In genomic region chr3:8938021-8938420, GRCh38 we compare ENCODE assay signal across 11 cellular contexts. TPM values are rescaled to one million over a fixed set of nuclear protein-coding genes. Genes with fewer than 3 reads are reported as not detected.
A peak's percentile ranks its signal among the peaks of the same experiment; 100 is the strongest.
DNase-seq lines count a peak whose midpoint lies in the region; TF ChIP-seq lines count a peak whose summit lies in the region.
"Had no signal": no experiment of that assay in that cellular context is flagged by ENCODE, and none has a peak within 500 bp of the region (broad histone marks: within the 10 kb centered on the region; RNA-seq: fewer than 3 reads in every experiment).

No MANE protein-coding gene starts in this region.

- H3K9me3 Mint-ChIP-seq in MCF 10A (ENCODE audit: unreplicated experiment), result peaks cover 6% of the 10 kb centered on the region
- H3K9me3 Mint-ChIP-seq in osteocyte (ENCODE audit: unreplicated experiment), result peaks cover 9% of the 10 kb centered on the region

- no TSS peak for BruUV-seq in MCF 10A (replicated peaks; lab: Mats Ljungman, UMichigan)

- H3K4me3 Mint-ChIP-seq in MCF 10A (ENCODE audit: unreplicated experiment) (no peak overlapping the region), osteocyte (ENCODE audit: unreplicated experiment) (no peak overlapping the region)
- H3K4me3 Mint-ChIP-seq: activated naive CD4-positive, alpha-beta T cell treated with anti-CD3 and anti-CD28 coated beads, Interleukin-2, amount 10 ng/mL, durations not matched to agents 7 days and 5 days; CD4-positive, alpha-beta memory T cell; IgD-negative memory B cell had no signal

- peak; percentile 4 for DNase-seq in NCI-H82 (lab: John Stamatoyannopoulos, UW)
- DNase-seq in NCI-H82 treated with DMSO at 0.1 percent for 48 hours (lab: John Stamatoyannopoulos, UW; ENCODE audit: unreplicated experiment), result no peak
- DNase-seq in Kasumi-1 (lab: John Stamatoyannopoulos, UW), result peak; percentile 68 to 78
- peak; percentile 49 for DNase-seq in MCF 10A (ENCODE audit: unreplicated experiment)
- DNase-seq in osteocyte (ENCODE audit: extremely low spot score, unreplicated experiment), result no peak
- DNase-seq in HK-2 (ENCODE audit: unreplicated experiment), result no peak
- DNase-seq in superior temporal gyrus (ENCODE audit: extremely low spot score), result no peak
- DNase-seq in anterior cingulate cortex (lab: John Stamatoyannopoulos, UW), result no peak
- DNase-seq: activated naive CD4-positive, alpha-beta T cell treated with anti-CD3 and anti-CD28 coated beads, Interleukin-2, amount 10 ng/mL, durations not matched to agents 7 days and 5 days had no signal

- H3K4me1 Mint-ChIP-seq in MCF 10A (ENCODE audit: insufficient read depth, unreplicated experiment) (peaks cover 27% of the 10 kb centered on the region), osteocyte (ENCODE audit: unreplicated experiment) (peaks cover 42% of the 10 kb centered on the region)
- H3K4me1 Mint-ChIP-seq: CD4-positive, alpha-beta memory T cell; IgD-negative memory B cell had no signal

- H3K36me3 Mint-ChIP-seq in MCF 10A (ENCODE audit: insufficient read depth, unreplicated experiment) (peaks cover under 1% of the 10 kb centered on the region), osteocyte (ENCODE audit: unreplicated experiment) (peaks cover 34% of the 10 kb centered on the region)

- CTCF ChIA-PET in MCF 10A (lab: Yijun Ruan, JAX), result interaction anchor here (0.7 to 2.9 kb wide), 6 partner anchors 9 to 243 kb away, joined by 3 to 8 read pairs (median 4); no protein-coding TSS in a partner anchor

- no peaks in the 10 kb centered on the region for H3K27me3 Mint-ChIP-seq in MCF 10A (ENCODE audit: insufficient read depth, unreplicated experiment)
- no peaks in the 10 kb centered on the region for H3K27me3 Mint-ChIP-seq in osteocyte (ENCODE audit: unreplicated experiment)
- H3K27me3 Mint-ChIP-seq: activated naive CD4-positive, alpha-beta T cell treated with anti-CD3 and anti-CD28 coated beads, Interleukin-2, amount 10 ng/mL, durations not matched to agents 7 days and 5 days; CD4-positive, alpha-beta memory T cell; IgD-negative memory B cell had no signal

- H3K27ac Mint-ChIP-seq in MCF 10A (ENCODE audit: low read depth, unreplicated experiment) (peak overlapping the region; percentile 84), osteocyte (ENCODE audit: unreplicated experiment) (peak overlapping the region; percentile 88)
- H3K27ac Mint-ChIP-seq: activated naive CD4-positive, alpha-beta T cell treated with anti-CD3 and anti-CD28 coated beads, Interleukin-2, amount 10 ng/mL, durations not matched to agents 7 days and 5 days; IgD-negative memory B cell had no signal

- POLR2A ChIA-PET in MCF 10A (lab: Yijun Ruan, JAX), result interaction anchor here (0.6 to 1.5 kb wide), 2 partner anchors 9 to 27 kb away, joined by 3 read pairs; no protein-coding TSS in a partner anchor

- TF ChIP-seq CTCF in MCF 10A (IDR thresholded peaks at IDR 0.05; ENCODE audit: unreplicated experiment) (peak; percentile 35), osteocyte (IDR thresholded peaks at IDR 0.05) (peak; percentile 57)

- intact Hi-C loops in MCF 10A (cut with micrococcal nuclease), result loop anchor here (5.0 kb wide), 1 partner anchor 276 kb away; no protein-coding TSS in a partner anchor

RNA-seq across cellular contexts. Expression of gene RAD18, which starts 25.3 kb away (rescaled TPM):
- 27.5 and 29.1 TPM in 2 replicates for total RNA-seq in MCF 10A (2022)
- total RNA-seq in osteocyte, result 13.4 and 18.6 TPM in 2 replicates

Comparison
In these comparisons a context has a peak if more than half of its experiments do, and no peak if none do; other contexts are left out.
1. DNase-seq: peak in NCI-H82 (single experiment), Kasumi-1 (2 of 2) and MCF 10A (single experiment); none in NCI-H82 treated with DMSO at 0.1 percent for 48 hours (single experiment), osteocyte (single experiment), HK-2 (single experiment), superior temporal gyrus (single experiment) and anterior cingulate cortex (0 of 58).